In the genomic region with DNA sequence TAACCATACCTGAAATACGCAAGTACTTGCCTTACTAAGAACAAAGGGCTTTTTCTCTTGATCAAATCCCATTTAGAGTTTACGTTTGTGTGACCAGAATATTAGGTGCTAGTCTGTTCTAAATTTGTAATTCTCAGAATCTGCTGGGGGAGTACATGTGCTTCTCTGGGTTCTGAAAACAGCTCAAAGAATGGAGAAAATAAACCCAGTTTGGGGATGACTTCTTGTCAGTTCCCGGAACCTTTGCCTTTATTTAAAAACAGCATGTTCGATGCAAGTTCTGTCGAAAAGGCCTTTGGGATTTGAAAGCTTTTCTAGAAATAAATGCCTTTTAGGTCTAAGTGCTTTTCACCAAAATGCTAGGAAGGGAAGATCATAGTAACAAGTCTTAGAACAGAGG, we compare ENCODE assay signal across 8 cellular contexts.
DNase-seq lines count a peak whose midpoint lies in the region; ATAC-seq and TF ChIP-seq lines count a peak whose summit lies in the region.

No MANE protein-coding gene starts in this region.

- no peaks in the 10 kb centered on the region for H3K9me3 ChIP-seq in stomach smooth muscle (ENCODE audit: control insufficient read depth in 2 of 2, low read length in 2 of 2)

- TF ChIP-seq CTCF in KMS-11 (conservative IDR thresholded peaks at IDR 0.05; ENCODE audit: low read depth, low read length), result no peak

- H4K20me1 ChIP-seq in KMS-11 (ENCODE audit: insufficient read depth), result no peaks in the 10 kb centered on the region

- peak overlapping the region; percentile 93 for H3K27ac ChIP-seq in KMS-11
- H3K27ac ChIP-seq in angular gyrus (ENCODE audit: low read depth, low read length), result peak overlapping the region; percentile 97
- H3K27ac ChIP-seq in layer of hippocampus (ENCODE audit: low read depth, low read length), result peak overlapping the region; percentile 88
- H3K27ac ChIP-seq in stomach smooth muscle (ENCODE audit: low read length), result peak overlapping the region; percentile 88

- H3K4me1 ChIP-seq in KMS-11 (ENCODE audit: low read depth, poor library complexity, severe bottlenecking) (peaks cover 76% of the 10 kb centered on the region), stomach smooth muscle (ENCODE audit: control insufficient read depth, insufficient read depth, low read length) (peaks cover 27% of the 10 kb centered on the region)

- ATAC-seq in GM18511 (IDR thresholded peaks at IDR 0.05; ENCODE audit: unreplicated experiment), result no peak

- H2AFZ ChIP-seq in KMS-11 (ENCODE audit: low read depth), result peak overlapping the region; percentile 50

- H3K27me3 ChIP-seq in KMS-11 (ENCODE audit: insufficient read depth, low read depth) (no peaks in the 10 kb centered on the region), layer of hippocampus (ENCODE audit: control insufficient read depth, insufficient read depth, low read length) (no peaks in the 10 kb centered on the region), stomach smooth muscle (ENCODE audit: control insufficient read depth in 1 of 2, insufficient read depth in 2 of 2, low read length in 2 of 2) (no peaks in the 10 kb centered on the region)

- no peak for DNase-seq in stimulated activated CD4-positive, alpha-beta T cell treated with anti-CD3 and anti-CD28 coated beads, Interleukin-4, amount 100 ng/mL, for 1 hour
- no peak for DNase-seq in effector CD4-positive, alpha-beta T cell
- no peak for DNase-seq in NCI-H1930 (lab: John Stamatoyannopoulos, UW)

- peak overlapping the region; percentile 75 for H3K9ac ChIP-seq in KMS-11
- H3K9ac ChIP-seq in stomach smooth muscle (ENCODE audit: low read length in 2 of 2), result peak overlapping the region; percentile 92 to 95

- H3K4me3 ChIP-seq in KMS-11 (IDR thresholded peaks at IDR 0.05; ENCODE audit: insufficient read depth, low read depth, low read length) (no peak overlapping the region), stomach smooth muscle (ENCODE audit: low read length in 2 of 2) (peak overlapping the region; percentile 83 to 87)

- no peaks in the 10 kb centered on the region; the same call in 1 of the 2 replicates for H3K79me2 ChIP-seq in KMS-11 (ENCODE audit: insufficient read depth, low read depth)

- no peaks in the 10 kb centered on the region for H3K36me3 ChIP-seq in KMS-11 (ENCODE audit: insufficient read depth)
- peaks cover 14 to 15% of the 10 kb centered on the region in 2 donors for H3K36me3 ChIP-seq in stomach smooth muscle (ENCODE audit: control insufficient read depth in 2 of 2, insufficient read depth in 2 of 2, low read length in 2 of 2)

- H3K4me2 ChIP-seq in KMS-11, result peak overlapping the region; percentile 98
